In genomic region chr6:134758616-134759015, GRCh38 we compare ENCODE assay signal across 31 cellular contexts.
"Had no signal": no experiment of that assay in that cellular context is flagged by ENCODE, and none has a peak within 500 bp of the region (broad histone marks: within the 10 kb centered on the region; RNA-seq: fewer than 3 reads in every experiment).

No MANE protein-coding gene starts in this region.

- H3K36me3 Mint-ChIP-seq: activated CD8-positive, alpha-beta memory T cell treated with anti-CD3 and anti-CD28 coated beads, Interleukin-2, amount 10 ng/mL, durations not matched to agents 7 days and 5 days; activated naive CD8-positive, alpha-beta T cell treated with anti-CD3 and anti-CD28 coated beads for 36 hours had no signal

- FAIRE-seq: K562 had no signal

- H3K27ac Mint-ChIP-seq: activated B cell treated with CpG ODN at 0.5 μM for 24 hours; activated CD4-positive, alpha-beta memory T cell treated with anti-CD3 and anti-CD28 coated beads, Interleukin-2, amount 10 ng/mL, durations not matched to agents 7 days and 5 days; activated CD8-positive, alpha-beta memory T cell treated with anti-CD3 and anti-CD28 coated beads, Interleukin-2, amount 10 ng/mL, durations not matched to agents 7 days and 5 days; activated naive CD8-positive, alpha-beta T cell treated with anti-CD3 and anti-CD28 coated beads for 36 hours; activated T-cell treated with anti-CD3 and anti-CD28 coated beads, Interleukin-2, amount 50 U/mL, for 72 hours; activated T-helper 17 cell treated with anti-CD3 and anti-CD28 coated beads, Interleukin-2, amount 50 U/mL, for 72 hours had no signal

- H3K27ac ChIP-seq: RWPE1, VCaP had no signal

- H3K4me3 ChIP-seq: K562 had no signal

- ATAC-seq: activated CD8-positive, alpha-beta memory T cell treated with anti-CD3 and anti-CD28 coated beads, Interleukin-2, amount 10 ng/mL, durations not matched to agents 7 days and 5 days; activated T-cell treated with anti-CD3 and anti-CD28 coated beads, Interleukin-2, amount 50 U/mL, for 72 hours; activated T-helper 17 cell treated with anti-CD3 and anti-CD28 coated beads, Interleukin-2, amount 50 U/mL, for 72 hours; K562 had no signal

- H3K9me3 Mint-ChIP-seq: activated CD4-positive, alpha-beta memory T cell treated with anti-CD3 and anti-CD28 coated beads, Interleukin-2, amount 10 ng/mL, durations not matched to agents 7 days and 5 days; activated naive CD8-positive, alpha-beta T cell treated with anti-CD3 and anti-CD28 coated beads for 36 hours; activated T-cell treated with anti-CD3 and anti-CD28 coated beads, Interleukin-2, amount 50 U/mL, for 72 hours; activated T-helper 17 cell treated with anti-CD3 and anti-CD28 coated beads, Interleukin-2, amount 50 U/mL, for 72 hours had no signal

- H3K4me3 Mint-ChIP-seq: activated B cell treated with CpG ODN at 0.5 μM for 24 hours; activated CD4-positive, alpha-beta memory T cell treated with anti-CD3 and anti-CD28 coated beads, Interleukin-2, amount 10 ng/mL, durations not matched to agents 7 days and 5 days; activated CD8-positive, alpha-beta memory T cell treated with anti-CD3 and anti-CD28 coated beads, Interleukin-2, amount 10 ng/mL, durations not matched to agents 7 days and 5 days; activated naive CD8-positive, alpha-beta T cell treated with anti-CD3 and anti-CD28 coated beads for 36 hours; activated T-cell treated with anti-CD3 and anti-CD28 coated beads, Interleukin-2, amount 50 U/mL, for 72 hours; activated T-helper 17 cell treated with anti-CD3 and anti-CD28 coated beads, Interleukin-2, amount 50 U/mL, for 72 hours had no signal

- H3K4me1 Mint-ChIP-seq: activated B cell treated with CpG ODN at 0.5 μM for 24 hours; activated CD4-positive, alpha-beta memory T cell treated with anti-CD3 and anti-CD28 coated beads, Interleukin-2, amount 10 ng/mL, durations not matched to agents 7 days and 5 days; activated CD8-positive, alpha-beta memory T cell treated with anti-CD3 and anti-CD28 coated beads, Interleukin-2, amount 10 ng/mL, durations not matched to agents 7 days and 5 days; activated naive CD8-positive, alpha-beta T cell treated with anti-CD3 and anti-CD28 coated beads for 36 hours; activated T-helper 17 cell treated with anti-CD3 and anti-CD28 coated beads, Interleukin-2, amount 50 U/mL, for 72 hours had no signal

- DNase-seq: activated B cell treated with CpG ODN at 0.5 μM for 24 hours; activated CD4-positive, alpha-beta memory T cell treated with anti-CD3 and anti-CD28 coated beads, Interleukin-2, amount 10 ng/mL, durations not matched to agents 7 days and 5 days; activated CD4-positive, alpha-beta T cell treated with anti-CD3 and anti-CD28 coated beads for 4 hours; activated CD4-positive, alpha-beta T cell treated with anti-CD3 and anti-CD28 coated beads, Interleukin-2, amount 50 U/mL, for 1 hour; activated CD4-positive, CD25-positive, alpha-beta regulatory T cell treated with anti-CD3 and anti-CD28 coated beads, Interleukin-2, amount 50 U/mL, for 72 hours; activated CD8-positive, alpha-beta memory T cell treated with anti-CD3 and anti-CD28 coated beads for 24 hours; activated CD8-positive, alpha-beta memory T cell treated with anti-CD3 and anti-CD28 coated beads, Interleukin-2, amount 10 ng/mL, durations not matched to agents 7 days and 5 days; activated CD8-positive, alpha-beta memory T cell treated with anti-CD3 and anti-CD28 coated beads, Interleukin-2, amount 50 U/mL, for 48 hours; activated effector memory CD4-positive, alpha-beta T cell treated with anti-CD3 and anti-CD28 coated beads, Interleukin-2, amount 50 U/mL, for 16 hours; activated naive CD4-positive, alpha-beta T cell; activated naive CD4-positive, alpha-beta T cell treated with anti-CD3 and anti-CD28 coated beads, Interleukin-2, amount 50 U/mL, for 16 hours; activated naive CD8-positive, alpha-beta T cell treated with anti-CD3 and anti-CD28 coated beads for 36 hours; activated T-cell treated with anti-CD3 and anti-CD28 coated beads, Interleukin-2, amount 50 U/mL, for 72 hours; amniotic stem cell; aorta; NCI-H1105 treated with DMSO at 0.1 percent for 48 hours; NCI-H1436; NCI-H1694; NCI-H1930; NCI-H2081 treated with DMSO at 0.1 percent for 48 hours; NCI-H345; NCI-H524 treated with DMSO at 0.1 percent for 48 hours; Right ventricle myocardium superior; SW 1271; T-helper 1 cell; T-helper 2 cell; T-helper 9 cell had no signal

- H3K27me3 Mint-ChIP-seq: activated naive CD8-positive, alpha-beta T cell treated with anti-CD3 and anti-CD28 coated beads for 36 hours had no signal
